In the genomic region with DNA sequence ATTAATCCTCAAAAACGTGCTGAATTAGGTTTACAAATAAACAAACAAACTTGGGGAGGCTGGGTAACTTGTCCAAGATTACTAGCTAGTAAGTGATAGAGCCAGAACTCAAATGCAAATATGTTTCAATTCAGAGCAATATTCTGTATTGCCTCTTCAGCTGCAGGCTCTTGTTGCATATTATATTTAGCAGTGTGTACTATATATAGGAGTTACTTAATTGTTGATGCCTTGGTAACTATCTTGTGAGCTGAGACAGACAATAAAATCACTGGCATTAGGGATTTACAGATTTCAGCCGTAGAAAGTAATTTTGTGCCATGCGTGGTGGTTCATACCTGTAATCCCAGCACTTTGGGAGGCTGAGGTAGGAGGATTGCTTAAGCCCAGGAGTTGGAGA, we compare ENCODE assay signal across 1 cellular context.
TF ChIP-seq lines count a peak whose summit lies in the region.

No MANE protein-coding gene starts in this region.

TF ChIP-seq in GM12891, 5 proteins besides CTCF, POLR2A, EP300 and RAD21 (continued from another document):
- TF ChIP-seq SPI1 (IDR thresholded peaks at IDR 0.05; ENCODE audit: low read depth, low read length) (no peak), POLR2AphosphoS5 (IDR thresholded peaks at IDR 0.05; ENCODE audit: low read depth, low read length) (no peak), POU2F2 (IDR thresholded peaks at IDR 0.05; ENCODE audit: low read depth, low read length) (no peak)
